21 cellular contexts compared by ENCODE assay signal in the genomic region with DNA sequence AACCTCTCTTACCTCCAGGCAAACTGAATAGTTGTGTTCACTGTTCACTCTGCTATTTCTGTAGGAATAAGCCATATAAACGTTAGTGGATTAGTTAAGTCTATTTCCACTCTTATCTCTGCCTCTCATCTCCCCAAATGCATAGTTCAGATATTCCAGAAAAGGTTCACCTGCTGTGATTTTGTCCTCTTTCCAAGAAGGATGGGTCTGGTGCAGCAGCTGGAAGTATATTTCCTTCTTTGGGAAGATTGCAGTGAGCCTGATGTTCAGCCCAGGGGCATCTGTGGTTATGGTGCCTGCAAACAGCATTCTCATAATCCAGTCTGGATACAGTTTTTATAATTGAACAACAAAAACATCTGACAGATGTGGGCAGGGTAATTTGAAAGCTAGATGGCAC.
"Had no signal": no experiment of that assay in that cellular context is flagged by ENCODE, and none has a peak within 500 bp of the region (broad histone marks: within the 10 kb centered on the region; RNA-seq: fewer than 3 reads in every experiment).

No MANE protein-coding gene starts in this region.

- H3K27me3 ChIP-seq: gastroesophageal sphincter, heart left ventricle, hepatocyte, right lobe of liver, suprapubic skin, thyroid gland, vagina had no signal

- H3K36me3 ChIP-seq: gastroesophageal sphincter, heart left ventricle, right lobe of liver, suprapubic skin, thyroid gland, vagina had no signal

- H3K4me2 ChIP-seq: hepatocyte had no signal

- H3K79me2 ChIP-seq: hepatocyte, parathyroid adenoma had no signal

- ATAC-seq: esophagus mucosa; foreskin keratinocyte; gastroesophageal sphincter; heart left ventricle; left lobe of liver; natural killer cell; right lobe of liver; stimulated activated naive B cell treated with anti-CD40 and anti-IgM and Interleukin-4, amounts not matched to agents 10 μg/mL and 1 μg/mL and 100 μg/mL, for 72 hours had no signal

- H2AFZ ChIP-seq: hepatocyte, parathyroid adenoma had no signal

- H3K27ac ChIP-seq: epithelial cell of prostate, foreskin keratinocyte, gastroesophageal sphincter, heart left ventricle, hepatocyte, parathyroid adenoma, right lobe of liver, suprapubic skin, thyroid gland, vagina had no signal

- DNase-seq: effector CD8-positive, alpha-beta T cell; foreskin keratinocyte; heart left ventricle; kidney; natural killer cell; right lobe of liver; small intestine; stimulated activated CD4-positive, alpha-beta T cell treated with anti-CD3 and anti-CD28 coated beads, Interleukin-15, amount 100 ng/mL, for 24 hours; stimulated activated CD4-positive, alpha-beta T cell treated with anti-CD3 and anti-CD28 coated beads, Interleukin-2, amount 100 ng/mL, for 48 hours; stimulated activated naive B cell treated with anti-CD40 and anti-IgM and Interleukin-4, amounts not matched to agents 10 μg/mL and 1 μg/mL and 100 μg/mL, for 72 hours; thyroid gland; trophoblast cell had no signal

- H3K4me3 ChIP-seq: gastroesophageal sphincter, heart left ventricle, hepatocyte, lung, right lobe of liver, suprapubic skin, thyroid gland, vagina had no signal

- H3K4me1 ChIP-seq: foreskin keratinocyte, gastroesophageal sphincter, heart left ventricle, parathyroid adenoma, right lobe of liver, suprapubic skin, thyroid gland, vagina had no signal

- H3K9me3 ChIP-seq: right lobe of liver, suprapubic skin, thyroid gland, vagina had no signal
